17 cellular contexts compared by ENCODE assay signal in the genomic region with DNA sequence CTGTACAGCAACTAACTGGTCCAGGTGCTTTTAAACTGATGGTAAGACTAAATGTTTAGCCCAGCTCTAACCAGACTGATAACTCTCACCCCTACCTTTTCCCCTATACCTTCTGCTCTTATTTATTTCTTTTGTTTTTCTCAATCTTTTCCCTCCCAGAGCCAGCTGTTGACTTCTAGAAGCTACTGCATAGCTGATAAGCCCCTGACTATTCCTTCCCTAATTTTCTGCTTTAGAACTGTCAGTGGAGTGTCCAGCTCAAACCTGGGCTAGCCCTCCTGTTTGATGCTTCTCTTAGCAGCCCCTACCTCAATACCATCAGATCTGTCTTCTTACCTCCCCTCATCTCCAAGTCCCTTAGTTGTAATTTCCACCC. TPM values are rescaled to one million over a fixed set of nuclear protein-coding genes. Genes with fewer than 3 reads are reported as not detected.
DNase-seq lines count a peak whose midpoint lies in the region; ATAC-seq, FAIRE-seq and TF ChIP-seq lines count a peak whose summit lies in the region.
"Had no signal": no experiment of that assay in that cellular context is flagged by ENCODE, and none has a peak within 500 bp of the region (broad histone marks: within the 10 kb centered on the region; RNA-seq: fewer than 3 reads in every experiment).

No MANE protein-coding gene starts in this region.

- TF ChIP-seq CTCF in MCF 10A (IDR thresholded peaks at IDR 0.05; ENCODE audit: unreplicated experiment) (no peak), breast epithelium (IDR thresholded peaks at IDR 0.05) (no peak), gastroesophageal sphincter (IDR thresholded peaks at IDR 0.05) (no peak), type B pancreatic cell (conservative IDR thresholded peaks at IDR 0.05) (no peak)

- H3K4me3 ChIP-seq in breast epithelium (no peak overlapping the region), SJSA1 (no peak overlapping the region), gastroesophageal sphincter (no peak overlapping the region)
- H3K4me3 ChIP-seq: left lung had no signal

- peaks cover 38% of the 10 kb centered on the region for H3K4me1 Mint-ChIP-seq in MCF 10A (ENCODE audit: insufficient read depth, unreplicated experiment)
- peaks cover 42% of the 10 kb centered on the region for H3K4me1 Mint-ChIP-seq in type B pancreatic cell (ENCODE audit: unreplicated experiment)

- H3K36me3 Mint-ChIP-seq in MCF 10A (ENCODE audit: insufficient read depth, unreplicated experiment), result peaks cover 15% of the 10 kb centered on the region
- H3K36me3 Mint-ChIP-seq in type B pancreatic cell, result peaks cover 7% of the 10 kb centered on the region

- H3K27me3 ChIP-seq in breast epithelium (no peaks in the 10 kb centered on the region), SJSA1 (replicated peaks) (no peaks in the 10 kb centered on the region), gastroesophageal sphincter (no peaks in the 10 kb centered on the region)
- H3K27me3 ChIP-seq: left lung had no signal

- no peaks in the 10 kb centered on the region for H3K36me3 ChIP-seq in breast epithelium
- H3K36me3 ChIP-seq in SJSA1, result peaks cover 19% of the 10 kb centered on the region
- peaks cover 0 to 17% of the 10 kb centered on the region in 2 donors for H3K36me3 ChIP-seq in gastroesophageal sphincter
- H3K36me3 ChIP-seq: left lung had no signal

- CTCF ChIA-PET in MCF 10A (lab: Yijun Ruan, JAX), result interaction anchor here (0.6 to 1.1 kb wide), 6 partner anchors 24 to 181 kb away, joined by 3 to 9 read pairs (median 4); partner anchors contain the start of gene STAG1

- ATAC-seq in gastroesophageal sphincter (no peak), GM18519 (IDR thresholded peaks at IDR 0.05; ENCODE audit: low FRiP score, unreplicated experiment) (no peak)
- ATAC-seq: left lung had no signal

- no peaks in the 10 kb centered on the region for H3K9me3 ChIP-seq in breast epithelium
- H3K9me3 ChIP-seq in SJSA1 (replicated peaks), result no peaks in the 10 kb centered on the region
- no peaks in the 10 kb centered on the region for H3K9me3 ChIP-seq in gastroesophageal sphincter
- H3K9me3 ChIP-seq: left lung had no signal

- H3K27ac ChIP-seq in breast epithelium, result peak overlapping the region in 1 of 2 donors; percentile 19
- peak overlapping the region; percentile 10 for H3K27ac ChIP-seq in SJSA1
- H3K27ac ChIP-seq in gastroesophageal sphincter, result peak overlapping the region in 3 of 4 donors; percentile 48 to 62 (median 56)
- H3K27ac ChIP-seq: HL-60, KMS-11, WERI-Rb-1 had no signal

- BruUV-seq in MCF 10A (replicated peaks; lab: Mats Ljungman, UMichigan), result no TSS peak

- H3K27ac Mint-ChIP-seq in MCF 10A (ENCODE audit: low read depth, unreplicated experiment) (peak overlapping the region; percentile 28), type B pancreatic cell (peak overlapping the region; percentile 20)
- H3K27ac Mint-ChIP-seq: progenitor cell of endocrine pancreas had no signal

- TF ChIP-seq POLR2A in breast epithelium (IDR thresholded peaks at IDR 0.05), result no peak
- TF ChIP-seq POLR2A in gastroesophageal sphincter (IDR thresholded peaks at IDR 0.05), result no peak
- no peak for TF ChIP-seq POLR2A in GM12892 (IDR thresholded peaks at IDR 0.05; ENCODE audit: low read depth, low read length)

- POLR2A ChIA-PET in MCF 10A (lab: Yijun Ruan, JAX), result interaction anchor here (0.6 to 1.5 kb wide), 6 partner anchors 12 to 187 kb away, joined by 3 to 5 read pairs (median 3); partner anchors contain the start of gene NCK1

- intact Hi-C loops in MCF 10A (cut with micrococcal nuclease), result no loop called here
- intact Hi-C loops in breast epithelium (cut with DNase I; ENCODE audit: low total_unique reads), result no loop called here

- H3K9me3 Mint-ChIP-seq in MCF 10A (ENCODE audit: unreplicated experiment) (no peaks in the 10 kb centered on the region), type B pancreatic cell (no peaks in the 10 kb centered on the region)
- H3K9me3 Mint-ChIP-seq: stimulated activated naive CD8-positive, alpha-beta T cell treated with anti-CD3 and anti-CD28 coated beads, Interleukin-15, Interleukin-2, amounts not matched to agents 100 ng/mL and 50 ng/mL, for 24 hours had no signal

- DNase-seq in MCF 10A (ENCODE audit: unreplicated experiment) (no peak), breast epithelium (ENCODE audit: low spot score in 2 of 2) (no peak), SJSA1 (ENCODE audit: low read depth in 1 of 2, low spot score in 2 of 2) (no peak), type B pancreatic cell (ENCODE audit: extremely low spot score, unreplicated experiment) (no peak), GM12892 (ENCODE audit: insufficient read length) (no peak), NCI-H1105 (lab: John Stamatoyannopoulos, UW) (no peak)
- DNase-seq: DMS 273 treated with DMSO at 0.1 percent for 48 hours; left lung; NCI-H1436; stimulated activated CD4-positive, alpha-beta T cell treated with anti-CD3 and anti-CD28 coated beads, Interleukin-12 subunit alpha, Interleukin-12 subunit beta, amount 100 ng/mL, for 4 hours; WERI-Rb-1 had no signal

- no peaks in the 10 kb centered on the region for H3K27me3 Mint-ChIP-seq in MCF 10A (ENCODE audit: insufficient read depth, unreplicated experiment)
- no peaks in the 10 kb centered on the region for H3K27me3 Mint-ChIP-seq in type B pancreatic cell
- H3K27me3 Mint-ChIP-seq: progenitor cell of endocrine pancreas; stimulated activated naive CD8-positive, alpha-beta T cell treated with anti-CD3 and anti-CD28 coated beads, Interleukin-15, Interleukin-2, amounts not matched to agents 100 ng/mL and 50 ng/mL, for 24 hours had no signal

- TF ChIP-seq EP300 in gastroesophageal sphincter (IDR thresholded peaks at IDR 0.05), result no peak

- H3K4me3 Mint-ChIP-seq in MCF 10A (ENCODE audit: unreplicated experiment) (no peak overlapping the region), type B pancreatic cell (no peak overlapping the region)
- H3K4me3 Mint-ChIP-seq: stimulated activated naive CD8-positive, alpha-beta T cell treated with anti-CD3 and anti-CD28 coated beads, Interleukin-15, Interleukin-2, amounts not matched to agents 100 ng/mL and 50 ng/mL, for 24 hours had no signal

- H3K4me1 ChIP-seq in breast epithelium, result no peaks in the 10 kb centered on the region
- H3K4me1 ChIP-seq in SJSA1 (replicated peaks), result peaks cover 49% of the 10 kb centered on the region
- H3K4me1 ChIP-seq in gastroesophageal sphincter, result peaks cover 12 to 61% (median 16%) of the 10 kb centered on the region in 3 donors

- no peak for FAIRE-seq in GM12892 (lab: Jason Lieb, UNC)

RNA-seq across cellular contexts. Expression of gene SLC35G2, which starts 20.6 kb away (rescaled TPM):
- 7.6 and 8.5 TPM in 2 replicates for total RNA-seq in MCF 10A (2022)
- total RNA-seq in breast epithelium, result 1 to 10 TPM; 6.0 to 9.5 (median 9.3) TPM
- total RNA-seq in SJSA1 (2014; rRNA removed; shearing (Covaris generic)), result 29.0 and 39.4 TPM in 2 replicates
- total RNA-seq in gastroesophageal sphincter, result 1 to 10 TPM; 3.3 to 6.1 (median 5.4) TPM
- total RNA-seq in type B pancreatic cell (ENCODE audit: low replicate concordance), result 3.7 and 5.8 TPM in 2 replicates
- 1.6 TPM for polyA plus RNA-seq in GM12892 (2012; ENCODE audit: missing spikeins)

RNA-seq across cellular contexts. Expression of gene NCK1, which starts 22.5 kb away (rescaled TPM):
- total RNA-seq in MCF 10A (2022) (50.4 and 59.4 TPM in 2 replicates), breast epithelium (10 to 100 TPM; 62.3 to 77.0 (median 75.5) TPM), gastroesophageal sphincter (10 to 100 TPM; 35.4 to 44.6 (median 42.7) TPM), type B pancreatic cell (ENCODE audit: low replicate concordance) (24.3 and 28.6 TPM in 2 replicates)
- total RNA-seq in SJSA1 (2014; rRNA removed; shearing (Covaris generic)), result 42.2 and 69.3 TPM in 2 replicates
- 18.2 TPM for polyA plus RNA-seq in GM12892 (2012; ENCODE audit: missing spikeins)
